Comparison of ENCODE assay signal across 30 cellular contexts in genomic region chr20:24254480-24254879, GRCh38.
A peak's percentile ranks its signal among the peaks of the same experiment; 100 is the strongest.
DNase-seq lines count a peak whose midpoint lies in the region; ATAC-seq, FAIRE-seq and TF ChIP-seq lines count a peak whose summit lies in the region.
"Had no signal": no experiment of that assay in that cellular context is flagged by ENCODE, and none has a peak within 500 bp of the region (broad histone marks: within the 10 kb centered on the region; RNA-seq: fewer than 3 reads in every experiment).

No MANE protein-coding gene starts in this region.

- no TSS peak for BruUV-seq in HepG2 (replicated peaks; lab: Mats Ljungman, UMichigan)

- TF ChIP-seq EP300 in HepG2 (IDR thresholded peaks at IDR 0.05; ENCODE audit: low read depth in 2 of 2, low read length in 2 of 2) (no peak), HepG2 (CRISPR knock-in tag; IDR thresholded peaks at IDR 0.05; ENCODE audit: borderline replicate concordance) (no peak), A549 (IDR thresholded peaks at IDR 0.05) (no peak)

- no peak for TF ChIP-seq CTCF in HepG2 (CRISPR knock-in tag; IDR thresholded peaks at IDR 0.05)
- no peak for TF ChIP-seq CTCF in right lobe of liver (IDR thresholded peaks at IDR 0.05)
- no peak for TF ChIP-seq CTCF in A549 (IDR thresholded peaks at IDR 0.05)

- no peak overlapping the region for H3K27ac ChIP-seq in HepG2 (ENCODE audit: extremely low read length, insufficient read depth, low read length)
- H3K27ac ChIP-seq in right lobe of liver, result no peak overlapping the region
- H3K27ac ChIP-seq in A549, result no peak overlapping the region
- H3K27ac ChIP-seq: 22Rv1; BLaER1; BLaER1 treated with 17β-estradiol and CSF1 and Interleukin-3, amounts not matched to agents 10 nM and 100 nM; C4-2B had no signal

- H3K79me2 ChIP-seq in HepG2 (ENCODE audit: insufficient read depth, low read length), result no peaks in the 10 kb centered on the region

- TF ChIP-seq POLR2A in HepG2 (IDR thresholded peaks at IDR 0.05; ENCODE audit: insufficient read depth in 1 of 2, low read depth in 2 of 2, low read length in 2 of 2) (no peak), right lobe of liver (IDR thresholded peaks at IDR 0.05) (no peak), A549 (IDR thresholded peaks at IDR 0.05; ENCODE audit: low read length) (no peak)

- H3K9ac ChIP-seq in HepG2 (ENCODE audit: insufficient read depth, low read depth, low read length), result no peak overlapping the region
- H3K9ac ChIP-seq: BLaER1; BLaER1 treated with 17β-estradiol and CSF1 and Interleukin-3, amounts not matched to agents 10 nM and 100 nM had no signal

- H3K4me3 ChIP-seq in HepG2 (replicated peaks in 1 of 3; ENCODE audit: insufficient read depth in 1 of 3, low read depth in 2 of 3, low read length in 3 of 3) (no peak overlapping the region), right lobe of liver (no peak overlapping the region), A549 (no peak overlapping the region)
- H3K4me3 ChIP-seq: BLaER1; BLaER1 treated with 17β-estradiol and CSF1 and Interleukin-3, amounts not matched to agents 10 nM and 100 nM had no signal

- H3K4me1 ChIP-seq in HepG2 (ENCODE audit: insufficient read depth, low read length) (no peaks in the 10 kb centered on the region), right lobe of liver (no peaks in the 10 kb centered on the region), A549 (no peaks in the 10 kb centered on the region)
- H3K4me1 ChIP-seq: BE2C; BLaER1; BLaER1 treated with 17β-estradiol and CSF1 and Interleukin-3, amounts not matched to agents 10 nM and 100 nM; Caco-2 had no signal

- no peak for ATAC-seq in HepG2
- no peak for ATAC-seq in right lobe of liver
- ATAC-seq in A549, result no peak
- ATAC-seq: CD8-positive, alpha-beta T cell had no signal

- H3K9me3 ChIP-seq in HepG2 (ENCODE audit: low read length), result no peaks in the 10 kb centered on the region
- no peaks in the 10 kb centered on the region for H3K9me3 ChIP-seq in right lobe of liver
- H3K9me3 ChIP-seq in A549, result no peaks in the 10 kb centered on the region
- H3K9me3 ChIP-seq: BE2C; BLaER1; BLaER1 treated with 17β-estradiol and CSF1 and Interleukin-3, amounts not matched to agents 10 nM and 100 nM; Caco-2 had no signal

- H2AFZ ChIP-seq in HepG2 (ENCODE audit: low read length), result no peak overlapping the region

- CTCF ChIA-PET in HepG2 (lab: Yijun Ruan, JAX; ENCODE audit: low intra/inter-chr PET ratio, low total read pairs), result no interaction called here
- CTCF ChIA-PET in A549 (lab: Yijun Ruan, JAX), result no interaction called here

- in situ Hi-C loops in HepG2 (cut with HindIII; ENCODE audit: extremely low pct_ligation_motif_present, low pct_unique_long_range_greater_than_20kb), result loop anchor here (10.0 kb wide), 1 partner anchor 60 kb away; no protein-coding TSS in a partner anchor

- peaks cover 0 to 2% of the 10 kb centered on the region in 2 experiments; a peak in 1 of 5 replicates for H3K27me3 ChIP-seq in HepG2 (ENCODE audit: control insufficient read depth in 1 of 2, insufficient read depth in 2 of 2, low read length in 2 of 2)
- no peaks in the 10 kb centered on the region for H3K27me3 ChIP-seq in right lobe of liver
- H3K27me3 ChIP-seq: BE2C; BLaER1; BLaER1 treated with 17β-estradiol and CSF1 and Interleukin-3, amounts not matched to agents 10 nM and 100 nM had no signal

- no peaks in the 10 kb centered on the region for H4K20me1 ChIP-seq in HepG2 (ENCODE audit: insufficient read depth, low read length)
- H4K20me1 ChIP-seq: BLaER1; BLaER1 treated with 17β-estradiol and CSF1 and Interleukin-3, amounts not matched to agents 10 nM and 100 nM had no signal

- H3K4me2 ChIP-seq in HepG2 (ENCODE audit: low read depth, low read length), result no peak overlapping the region
- no peak overlapping the region for H3K4me2 ChIP-seq in A549
- H3K4me2 ChIP-seq: BLaER1; BLaER1 treated with 17β-estradiol and CSF1 and Interleukin-3, amounts not matched to agents 10 nM and 100 nM had no signal

- intact Hi-C loops in HepG2 (cut with micrococcal nuclease; ENCODE audit: unreplicated experiment) (no loop called here), right lobe of liver (cut with DNase I) (no loop called here)

- H3K36me3 ChIP-seq in HepG2 (replicated peaks in 1 of 2; ENCODE audit: control insufficient read depth in 1 of 2, insufficient read depth in 2 of 2, low read length in 2 of 2) (no peaks in the 10 kb centered on the region), right lobe of liver (no peaks in the 10 kb centered on the region)
- H3K36me3 ChIP-seq: BE2C; BLaER1; BLaER1 treated with 17β-estradiol and CSF1 and Interleukin-3, amounts not matched to agents 10 nM and 100 nM had no signal

- WGBS in HepG2 (ENCODE audit: low lambda C conversion rate), result 18% methylated on average over 3 of the region's 3 CpGs
- WGBS in right lobe of liver (ENCODE audit: insufficient coverage, low coverage, low lambda C conversion rate, missing lambda C conversion rate), result 58% methylated on average over 3 of the region's 3 CpGs
- WGBS in A549 (ENCODE audit: missing lambda C conversion rate), result 19% methylated on average over 3 of the region's 3 CpGs

- FAIRE-seq in HepG2 (lab: Jason Lieb, UNC), result no peak
- FAIRE-seq in A549 (lab: Jason Lieb, UNC), result no peak
- FAIRE-seq: A204.1, D721Med had no signal

- POLR2A ChIA-PET in HepG2 (lab: Yijun Ruan, JAX) (no interaction called here), A549 (lab: Yijun Ruan, JAX) (no interaction called here)

- DNase-seq in HepG2 (ENCODE audit: low spot score) (no peak), right lobe of liver (no peak), A549 (ENCODE audit: low read depth in 1 of 2, low spot score in 1 of 2) (no peak), cerebellum (ENCODE audit: low spot score) (no peak)
- DNase-seq: 8988T; ACHN; AML-193; BE2C; C1 segment of cervical spinal cord; Caco-2; Calu3; CD4-positive, alpha-beta memory T cell; CD4-positive, alpha-beta T cell; CD4-positive, CD25-positive, alpha-beta regulatory T cell; CD8-positive, alpha-beta memory T cell; CD8-positive, alpha-beta T cell; COR-L47; DMS 273 treated with DMSO at 0.1 percent for 48 hours; DMS153; DMS53; DMS79; DMS79 treated with DMSO at 0.1 percent for 48 hours; DND-41; EL had no signal

- no peak for TF ChIP-seq RAD21 in HepG2 (CRISPR knock-in tag; IDR thresholded peaks at IDR 0.05)
- no peak for TF ChIP-seq RAD21 in A549 (conservative IDR thresholded peaks at IDR 0.05 in 1 of 2, IDR thresholded peaks at IDR 0.05 in 1 of 2)

TF ChIP-seq in HepG2, 621 proteins besides CTCF, POLR2A, EP300 and RAD21:
- TF ChIP-seq MAFK (conservative IDR thresholded peaks at IDR 0.05 in 1 of 2, IDR thresholded peaks at IDR 0.05 in 1 of 2; ENCODE audit: low read length in 2 of 2), result peak; percentile 61 to 78
- peak; percentile 47 for TF ChIP-seq MAFF (IDR thresholded peaks at IDR 0.05; ENCODE audit: low read depth, low read length)
- TF ChIP-seq ZNF234 (CRISPR knock-in tag; conservative IDR thresholded peaks at IDR 0.05), result no peak

TF ChIP-seq in A549, 52 proteins besides CTCF, POLR2A, EP300 and RAD21:
- peak; percentile 58 for TF ChIP-seq MAFK (IDR thresholded peaks at IDR 0.05; ENCODE audit: partially characterized antibody)
- no peak for TF ChIP-seq EHMT2 (IDR thresholded peaks at IDR 0.05; ENCODE audit: low read depth)

Comparison
In these comparisons a context has a peak if more than half of its experiments do, and no peak if none do; other contexts are left out.
1. Of the 38 proteins assayed by ChIP-seq in both HepG2 and A549: peak only in HepG2: none; only in A549: none; in both: MAFK; in neither: 37.